Comparison of ENCODE assay signal across 17 cellular contexts in the genomic region with DNA sequence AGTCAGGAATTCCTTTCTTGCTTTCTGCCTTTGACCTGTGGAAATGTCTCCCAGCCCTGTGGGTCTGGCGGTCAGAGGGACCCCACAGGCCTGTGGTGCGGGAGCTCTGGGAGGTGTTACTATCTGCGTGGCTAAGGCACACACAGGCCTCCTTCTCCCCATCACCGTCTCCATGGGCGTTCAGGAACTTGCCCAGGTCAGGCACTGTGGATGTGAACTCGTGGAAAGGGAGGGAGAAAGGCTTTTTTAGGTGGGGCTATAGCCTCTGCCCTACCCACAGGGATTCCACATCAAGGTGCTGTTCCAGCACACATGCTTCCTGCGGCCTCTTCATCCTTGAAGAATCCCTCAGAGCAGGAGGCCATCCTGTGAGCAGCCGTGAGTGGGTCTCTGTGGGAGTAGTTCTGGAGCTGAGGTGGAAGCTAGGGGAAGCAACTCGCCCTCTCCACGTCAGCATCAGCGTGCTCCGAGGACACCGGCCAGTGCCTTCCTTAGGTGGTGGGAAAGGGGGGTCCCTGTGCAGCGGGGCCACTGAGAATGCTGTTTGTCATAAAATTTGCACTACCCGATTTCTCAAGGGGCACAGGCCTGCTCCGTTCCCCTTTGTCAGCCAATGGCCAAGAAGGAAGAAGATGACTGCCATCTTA. TPM values are rescaled to one million over a fixed set of nuclear protein-coding genes. Genes with fewer than 3 reads are reported as not detected.
DNase-seq lines count a peak whose midpoint lies in the region; ATAC-seq, FAIRE-seq and TF ChIP-seq lines count a peak whose summit lies in the region.
"Had no signal": no experiment of that assay in that cellular context is flagged by ENCODE, and none has a peak within 500 bp of the region (broad histone marks: within the 10 kb centered on the region; RNA-seq: fewer than 3 reads in every experiment).

No MANE protein-coding gene starts in this region.

- no peaks in the 10 kb centered on the region; a peak in 1 of 22 replicates for H3K9me3 ChIP-seq in BLaER1 treated with 17β-estradiol and CSF1 and Interleukin-3, amounts not matched to agents 10 nM and 100 nM (replicated peaks in 1 of 11)
- no peaks in the 10 kb centered on the region for H3K9me3 ChIP-seq in CD4-positive, alpha-beta T cell (ENCODE audit: control insufficient read depth, low read length)
- H3K9me3 ChIP-seq in lower lobe of right lung = no peaks in the 10 kb centered on the region

- H3K36me3 ChIP-seq in BLaER1 treated with 17β-estradiol and CSF1 and Interleukin-3, amounts not matched to agents 10 nM and 100 nM = peaks cover 0 to 26% (median 13%) of the 10 kb centered on the region in 11 experiments; a peak in 14 of 22 replicates
- H3K36me3 ChIP-seq in lower lobe of right lung = peaks cover 48% of the 10 kb centered on the region

- no peak for ATAC-seq in CD4-positive, alpha-beta T cell (ENCODE audit: poor library complexity)
- no peak for ATAC-seq in lower lobe of right lung
- ATAC-seq in HG02588 (IDR thresholded peaks at IDR 0.05; ENCODE audit: unreplicated experiment) = no peak

- H4K20me1 ChIP-seq in BLaER1 treated with 17β-estradiol and CSF1 and Interleukin-3, amounts not matched to agents 10 nM and 100 nM = no peaks in the 10 kb centered on the region

- peak overlapping the region; percentile 70 to 99 (median 97) for H3K4me2 ChIP-seq in BLaER1 treated with 17β-estradiol and CSF1 and Interleukin-3, amounts not matched to agents 10 nM and 100 nM
- H3K4me2 ChIP-seq: KMS-11 had no signal

- H3K36me3 Mint-ChIP-seq in CD4-positive, alpha-beta T cell (ENCODE audit: low read depth) = peaks cover 32% of the 10 kb centered on the region
- peaks cover 30% of the 10 kb centered on the region for H3K36me3 Mint-ChIP-seq in activated CD4-positive, alpha-beta memory T cell treated with anti-CD3 and anti-CD28 coated beads, Interleukin-2, amount 10 ng/mL, durations not matched to agents 7 days and 5 days (ENCODE audit: low read depth)

- H3K27ac ChIP-seq in BLaER1 treated with 17β-estradiol and CSF1 and Interleukin-3, amounts not matched to agents 10 nM and 100 nM = peak overlapping the region in 9 of 11 experiments; percentile 68 to 88 (median 83); a peak in 18 of 22 replicates
- peak overlapping the region; percentile 73 for H3K27ac ChIP-seq in CD4-positive, alpha-beta T cell (ENCODE audit: low read depth, low read length)
- peak overlapping the region; percentile 46 for H3K27ac ChIP-seq in lower lobe of right lung
- H3K27ac ChIP-seq: GM23248, KMS-11 had no signal

- DNase-seq in CD4-positive, alpha-beta T cell = no peak
- no peak for DNase-seq in activated CD4-positive, alpha-beta memory T cell treated with anti-CD3 and anti-CD28 coated beads, Interleukin-2, amount 10 ng/mL, durations not matched to agents 7 days and 5 days
- DNase-seq in lower lobe of right lung (no peak), DMS53 (lab: John Stamatoyannopoulos, UW) (no peak), urothelium cell line (ENCODE audit: low spot score) (no peak)
- DNase-seq: activated CD8-positive, alpha-beta memory T cell treated with anti-CD3 and anti-CD28 coated beads, Interleukin-2, amount 50 U/mL, for 48 hours; amygdala; DMS79 treated with DMSO at 0.1 percent for 48 hours; GM23248; NCI-H1417 treated with DMSO at 0.1 percent for 48 hours; NCI-H2171; NCI-H82 had no signal

- TF ChIP-seq CTCF in CD4-positive, alpha-beta T cell (IDR thresholded peaks at IDR 0.05) = no peak
- no peak for TF ChIP-seq CTCF in lower lobe of right lung (IDR thresholded peaks at IDR 0.05)

- H3K27ac Mint-ChIP-seq in CD4-positive, alpha-beta T cell = peak overlapping the region; percentile 92
- peak overlapping the region; percentile 98 for H3K27ac Mint-ChIP-seq in activated CD4-positive, alpha-beta memory T cell treated with anti-CD3 and anti-CD28 coated beads, Interleukin-2, amount 10 ng/mL, durations not matched to agents 7 days and 5 days

- peak overlapping the region in 8 of 11 experiments; percentile 64 to 76 (median 72); a peak in 13 of 22 replicates for H3K9ac ChIP-seq in BLaER1 treated with 17β-estradiol and CSF1 and Interleukin-3, amounts not matched to agents 10 nM and 100 nM
- H3K9ac ChIP-seq: GM23248, KMS-11 had no signal

- H3K4me1 ChIP-seq in BLaER1 treated with 17β-estradiol and CSF1 and Interleukin-3, amounts not matched to agents 10 nM and 100 nM = peaks cover 49 to 97% (median 91%) of the 10 kb centered on the region in 10 experiments
- H3K4me1 ChIP-seq in lower lobe of right lung = peaks cover 12% of the 10 kb centered on the region

- POLR2A ChIA-PET in CD4-positive, alpha-beta T cell (lab: Charles Lee) = interaction anchor here (2.1 kb wide), 2 partner anchors 12 to 27 kb away, joined by 12 to 30 read pairs; a partner anchor contains a TSS
- POLR2A ChIA-PET in activated CD4-positive, alpha-beta memory T cell treated with anti-CD3 and anti-CD28 coated beads, Interleukin-2, amount 10 ng/mL, durations not matched to agents 7 days and 5 days (lab: Charles Lee) = interaction anchor here (1.2 to 2.3 kb wide), 6 partner anchors 8 to 27 kb away, joined by 4 to 27 read pairs (median 6); a partner anchor contains a TSS

- H3K4me3 ChIP-seq in BLaER1 treated with 17β-estradiol and CSF1 and Interleukin-3, amounts not matched to agents 10 nM and 100 nM = peak overlapping the region in 3 of 10 experiments; percentile 7 to 28 (median 22); a peak in 1 of 20 replicates
- no peak overlapping the region for H3K4me3 ChIP-seq in lower lobe of right lung
- H3K4me3 ChIP-seq: GM23248, lung, skin epidermis had no signal

- FAIRE-seq in urothelium cell line (lab: Jason Lieb, UNC) = no peak

- no peaks in the 10 kb centered on the region for H3K27me3 Mint-ChIP-seq in CD4-positive, alpha-beta T cell
- H3K27me3 Mint-ChIP-seq in activated CD4-positive, alpha-beta memory T cell treated with anti-CD3 and anti-CD28 coated beads, Interleukin-2, amount 10 ng/mL, durations not matched to agents 7 days and 5 days = no peaks in the 10 kb centered on the region

- H3K9me3 Mint-ChIP-seq in CD4-positive, alpha-beta T cell = no peaks in the 10 kb centered on the region
- H3K9me3 Mint-ChIP-seq in activated CD4-positive, alpha-beta memory T cell treated with anti-CD3 and anti-CD28 coated beads, Interleukin-2, amount 10 ng/mL, durations not matched to agents 7 days and 5 days = no peaks in the 10 kb centered on the region

- intact Hi-C loops in CD4-positive, alpha-beta T cell (cut with DNase I, micrococcal nuclease) = no loop called here
- intact Hi-C loops in lower lobe of right lung (cut with DNase I) = no loop called here

- H3K4me3 Mint-ChIP-seq in CD4-positive, alpha-beta T cell = peak overlapping the region; percentile 60
- peak overlapping the region; percentile 13 for H3K4me3 Mint-ChIP-seq in activated CD4-positive, alpha-beta memory T cell treated with anti-CD3 and anti-CD28 coated beads, Interleukin-2, amount 10 ng/mL, durations not matched to agents 7 days and 5 days

- CTCF ChIA-PET in CD4-positive, alpha-beta T cell (lab: Charles Lee) = interaction anchor here (1.3 to 1.6 kb wide), 2 partner anchors 17 to 21 kb away, joined by 4 to 6 read pairs; no protein-coding TSS in a partner anchor
- CTCF ChIA-PET in activated CD4-positive, alpha-beta memory T cell treated with anti-CD3 and anti-CD28 coated beads, Interleukin-2, amount 10 ng/mL, durations not matched to agents 7 days and 5 days (lab: Charles Lee) = interaction anchor here (1.1 to 1.9 kb wide), 2 partner anchors 15 to 28 kb away, joined by 3 to 8 read pairs; a partner anchor contains a TSS

- H3K27me3 ChIP-seq in BLaER1 treated with 17β-estradiol and CSF1 and Interleukin-3, amounts not matched to agents 10 nM and 100 nM = peaks cover 0 to 6% (median 0%) of the 10 kb centered on the region in 11 experiments; a peak in 3 of 22 replicates
- H3K27me3 ChIP-seq in CD4-positive, alpha-beta T cell (ENCODE audit: control insufficient read depth, insufficient read depth, low read length) = no peaks in the 10 kb centered on the region
- no peaks in the 10 kb centered on the region for H3K27me3 ChIP-seq in lower lobe of right lung (ENCODE audit: low read depth)

- H3K4me1 Mint-ChIP-seq in CD4-positive, alpha-beta T cell (ENCODE audit: low read depth) = peaks cover 84% of the 10 kb centered on the region
- H3K4me1 Mint-ChIP-seq in activated CD4-positive, alpha-beta memory T cell treated with anti-CD3 and anti-CD28 coated beads, Interleukin-2, amount 10 ng/mL, durations not matched to agents 7 days and 5 days = peaks cover 88% of the 10 kb centered on the region

RNA-seq across cellular contexts. Expression of a gene that starts 7.5 kb away (rescaled TPM):
- 10 to 100 TPM; 23.2 to 24.9 TPM for total RNA-seq in CD4-positive, alpha-beta T cell
- 10 to 100 TPM; 48.8 to 52.3 TPM for total RNA-seq in activated CD4-positive, alpha-beta memory T cell treated with anti-CD3 and anti-CD28 coated beads, Interleukin-2, amount 10 ng/mL, durations not matched to agents 7 days and 5 days
- total RNA-seq in lower lobe of right lung = 17.9 TPM

RNA-seq across cellular contexts. Expression of a gene that starts 28.1 kb away (rescaled TPM):
- total RNA-seq in CD4-positive, alpha-beta T cell = 10 to 100 TPM; 25.6 to 26.6 TPM
- 10 to 100 TPM; 31.4 to 32.5 TPM for total RNA-seq in activated CD4-positive, alpha-beta memory T cell treated with anti-CD3 and anti-CD28 coated beads, Interleukin-2, amount 10 ng/mL, durations not matched to agents 7 days and 5 days
- 20.7 TPM for total RNA-seq in lower lobe of right lung
